1 cellular context compared by ENCODE assay signal in genomic region chr5:76219636-76220035, GRCh38.
TF ChIP-seq lines count a peak whose summit lies in the region.

No MANE protein-coding gene starts in this region.

TF ChIP-seq in K562, 482 proteins besides CTCF, POLR2A, EP300 and RAD21 (continued from another document):
- TF ChIP-seq MLX (CRISPR knock-in tag; conservative IDR thresholded peaks at IDR 0.05) (no peak), SPI1 (IDR thresholded peaks at IDR 0.05; ENCODE audit: borderline replicate concordance, low read depth, low read length) (peak; percentile 73), ZFP36 (IDR thresholded peaks at IDR 0.05; ENCODE audit: low read depth, low read length, partially characterized antibody) (no peak), ZNF134 (CRISPR knock-in tag; conservative IDR thresholded peaks at IDR 0.05) (no peak), IRF9 (tag; IDR thresholded peaks at IDR 0.05) (no peak), REST (CRISPR knock-in tag; IDR thresholded peaks at IDR 0.05; ENCODE audit: low read depth) (no peak), TCF7L2 (IDR thresholded peaks at IDR 0.05; ENCODE audit: low read depth, low read length) (no peak), TEAD4 (IDR thresholded peaks at IDR 0.05; ENCODE audit: low read length) (0 out of 2 replicates have a peak, but pooled peaks have one; percentile 15), TEAD4 (CRISPR knock-in tag; IDR thresholded peaks at IDR 0.05; ENCODE audit: borderline replicate concordance) (no peak), SIN3B (IDR thresholded peaks at IDR 0.05; ENCODE audit: low read depth) (no peak), ESRRB (CRISPR knock-in tag; IDR thresholded peaks at IDR 0.05; ENCODE audit: borderline replicate concordance) (no peak)
